ENCODE assay signal across 1 cellular context in the genomic region with DNA sequence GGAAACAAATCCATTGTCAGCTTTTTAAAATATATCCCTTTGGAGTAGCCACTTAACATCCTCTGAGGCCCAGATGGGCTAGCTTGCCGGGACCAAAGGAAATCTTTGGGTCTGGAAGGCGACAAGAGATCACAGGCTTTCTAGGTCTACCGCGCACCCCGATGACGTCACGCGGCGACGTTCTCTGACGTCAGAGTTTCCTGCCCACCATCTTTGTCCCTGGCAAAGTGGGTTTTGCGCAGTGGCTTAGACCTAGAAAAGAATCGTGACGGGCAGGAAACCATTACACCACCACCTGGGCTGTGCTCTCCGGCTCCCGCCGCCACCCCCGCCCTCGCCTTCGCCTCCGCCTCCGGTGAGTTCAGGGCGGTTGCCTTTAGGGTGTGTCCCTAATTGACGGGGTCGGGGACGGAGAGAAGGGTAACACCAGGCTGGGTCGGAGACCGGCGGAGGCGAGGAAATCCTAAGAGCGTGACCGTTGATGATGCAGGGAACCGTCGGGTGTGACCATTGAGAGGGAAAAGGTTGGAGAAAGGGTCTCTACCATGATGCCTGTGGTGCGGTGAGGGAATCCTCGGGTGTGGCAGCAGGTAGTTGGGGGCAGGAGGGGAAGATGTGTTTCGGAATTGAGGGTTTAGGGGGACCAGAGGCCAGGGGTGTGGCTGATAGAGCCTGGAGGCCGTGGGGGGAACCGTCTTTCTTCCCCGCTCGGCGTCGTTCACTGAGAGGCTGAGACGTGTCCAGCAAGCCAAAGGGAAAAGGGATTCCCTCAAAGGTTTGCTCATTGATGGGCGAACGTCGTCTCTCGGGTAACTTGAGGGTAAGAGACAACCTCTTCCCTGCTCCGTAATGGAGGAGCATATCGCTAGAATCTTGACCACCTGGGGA.
A peak's percentile ranks its signal among the peaks of the same experiment; 100 is the strongest.
TF ChIP-seq lines count a peak whose summit lies in the region.

A gene (plus strand): TSS at position 249 of the 888 bp plus-strand sequence. CDS start 6,709 bp downstream, outside the sequence.

TF ChIP-seq in HepG2, 621 proteins besides CTCF, POLR2A, EP300 and RAD21 (continued from another document and continues in another):
- TF ChIP-seq, protein P1, sequence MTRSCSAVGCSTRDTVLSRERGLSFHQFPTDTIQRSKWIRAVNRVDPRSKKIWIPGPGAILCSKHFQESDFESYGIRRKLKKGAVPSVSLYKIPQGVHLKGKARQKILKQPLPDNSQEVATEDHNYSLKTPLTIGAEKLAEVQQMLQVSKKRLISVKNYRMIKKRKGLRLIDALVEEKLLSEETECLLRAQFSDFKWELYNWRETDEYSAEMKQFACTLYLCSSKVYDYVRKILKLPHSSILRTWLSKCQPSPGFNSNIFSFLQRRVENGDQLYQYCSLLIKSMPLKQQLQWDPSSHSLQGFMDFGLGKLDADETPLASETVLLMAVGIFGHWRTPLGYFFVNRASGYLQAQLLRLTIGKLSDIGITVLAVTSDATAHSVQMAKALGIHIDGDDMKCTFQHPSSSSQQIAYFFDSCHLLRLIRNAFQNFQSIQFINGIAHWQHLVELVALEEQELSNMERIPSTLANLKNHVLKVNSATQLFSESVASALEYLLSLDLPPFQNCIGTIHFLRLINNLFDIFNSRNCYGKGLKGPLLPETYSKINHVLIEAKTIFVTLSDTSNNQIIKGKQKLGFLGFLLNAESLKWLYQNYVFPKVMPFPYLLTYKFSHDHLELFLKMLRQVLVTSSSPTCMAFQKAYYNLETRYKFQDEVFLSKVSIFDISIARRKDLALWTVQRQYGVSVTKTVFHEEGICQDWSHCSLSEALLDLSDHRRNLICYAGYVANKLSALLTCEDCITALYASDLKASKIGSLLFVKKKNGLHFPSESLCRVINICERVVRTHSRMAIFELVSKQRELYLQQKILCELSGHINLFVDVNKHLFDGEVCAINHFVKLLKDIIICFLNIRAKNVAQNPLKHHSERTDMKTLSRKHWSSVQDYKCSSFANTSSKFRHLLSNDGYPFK (CRISPR knock-in tag; IDR thresholded peaks at IDR 0.05; ENCODE audit: borderline replicate concordance): peak; percentile 92
- TF ChIP-seq MIXL1 (CRISPR knock-in tag; IDR thresholded peaks at IDR 0.05) (peak; percentile 77), CREB1 (IDR thresholded peaks at IDR 0.05) (peak; percentile 100), CREB1 (CRISPR knock-in tag; IDR thresholded peaks at IDR 0.05) (peak; percentile 100), ZBTB1 (CRISPR knock-in tag; IDR thresholded peaks at IDR 0.05; ENCODE audit: borderline replicate concordance) (no peak), CREM (IDR thresholded peaks at IDR 0.05) (peak; percentile 100), CREM (CRISPR knock-in tag; IDR thresholded peaks at IDR 0.05) (peak; percentile 97), ZNF234 (CRISPR knock-in tag; conservative IDR thresholded peaks at IDR 0.05) (no peak), ZNF451 (CRISPR knock-in tag; IDR thresholded peaks at IDR 0.05) (no peak), PTBP1 (IDR thresholded peaks at IDR 0.05; ENCODE audit: low read depth, low read length, poor library complexity, severe bottlenecking) (no peak), RFX3 (CRISPR knock-in tag; IDR thresholded peaks at IDR 0.05) (no peak), RORA (CRISPR knock-in tag; IDR thresholded peaks at IDR 0.05) (no peak), RBM22 (optimal IDR thresholded peaks at IDR 0.05; ENCODE audit: low read length) (no peak), ZFP36 (IDR thresholded peaks at IDR 0.05; ENCODE audit: borderline replicate concordance, low read depth, low read length, partially characterized antibody) (no peak), GATA4 (IDR thresholded peaks at IDR 0.05; ENCODE audit: borderline replicate concordance, low read depth) (no peak), STAG1 (CRISPR knock-in tag; IDR thresholded peaks at IDR 0.05) (no peak), FOXK2 (IDR thresholded peaks at IDR 0.05) (no peak), ZNF879 (CRISPR knock-in tag; IDR thresholded peaks at IDR 0.05) (no peak), ATF7 (IDR thresholded peaks at IDR 0.05) (peak; percentile 99), ATF7 (CRISPR knock-in tag; IDR thresholded peaks at IDR 0.05) (peak; percentile 90)
- TF ChIP-seq, protein P2, sequence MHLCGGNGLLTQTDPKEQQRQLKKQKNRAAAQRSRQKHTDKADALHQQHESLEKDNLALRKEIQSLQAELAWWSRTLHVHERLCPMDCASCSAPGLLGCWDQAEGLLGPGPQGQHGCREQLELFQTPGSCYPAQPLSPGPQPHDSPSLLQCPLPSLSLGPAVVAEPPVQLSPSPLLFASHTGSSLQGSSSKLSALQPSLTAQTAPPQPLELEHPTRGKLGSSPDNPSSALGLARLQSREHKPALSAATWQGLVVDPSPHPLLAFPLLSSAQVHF (CRISPR knock-in tag; IDR thresholded peaks at IDR 0.05): no peak
- TF ChIP-seq, protein P3, sequence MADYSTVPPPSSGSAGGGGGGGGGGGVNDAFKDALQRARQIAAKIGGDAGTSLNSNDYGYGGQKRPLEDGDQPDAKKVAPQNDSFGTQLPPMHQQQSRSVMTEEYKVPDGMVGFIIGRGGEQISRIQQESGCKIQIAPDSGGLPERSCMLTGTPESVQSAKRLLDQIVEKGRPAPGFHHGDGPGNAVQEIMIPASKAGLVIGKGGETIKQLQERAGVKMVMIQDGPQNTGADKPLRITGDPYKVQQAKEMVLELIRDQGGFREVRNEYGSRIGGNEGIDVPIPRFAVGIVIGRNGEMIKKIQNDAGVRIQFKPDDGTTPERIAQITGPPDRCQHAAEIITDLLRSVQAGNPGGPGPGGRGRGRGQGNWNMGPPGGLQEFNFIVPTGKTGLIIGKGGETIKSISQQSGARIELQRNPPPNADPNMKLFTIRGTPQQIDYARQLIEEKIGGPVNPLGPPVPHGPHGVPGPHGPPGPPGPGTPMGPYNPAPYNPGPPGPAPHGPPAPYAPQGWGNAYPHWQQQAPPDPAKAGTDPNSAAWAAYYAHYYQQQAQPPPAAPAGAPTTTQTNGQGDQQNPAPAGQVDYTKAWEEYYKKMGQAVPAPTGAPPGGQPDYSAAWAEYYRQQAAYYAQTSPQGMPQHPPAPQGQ (CRISPR knock-in tag; IDR thresholded peaks at IDR 0.05; ENCODE audit: borderline replicate concordance): no peak
- TF ChIP-seq, protein P4, sequence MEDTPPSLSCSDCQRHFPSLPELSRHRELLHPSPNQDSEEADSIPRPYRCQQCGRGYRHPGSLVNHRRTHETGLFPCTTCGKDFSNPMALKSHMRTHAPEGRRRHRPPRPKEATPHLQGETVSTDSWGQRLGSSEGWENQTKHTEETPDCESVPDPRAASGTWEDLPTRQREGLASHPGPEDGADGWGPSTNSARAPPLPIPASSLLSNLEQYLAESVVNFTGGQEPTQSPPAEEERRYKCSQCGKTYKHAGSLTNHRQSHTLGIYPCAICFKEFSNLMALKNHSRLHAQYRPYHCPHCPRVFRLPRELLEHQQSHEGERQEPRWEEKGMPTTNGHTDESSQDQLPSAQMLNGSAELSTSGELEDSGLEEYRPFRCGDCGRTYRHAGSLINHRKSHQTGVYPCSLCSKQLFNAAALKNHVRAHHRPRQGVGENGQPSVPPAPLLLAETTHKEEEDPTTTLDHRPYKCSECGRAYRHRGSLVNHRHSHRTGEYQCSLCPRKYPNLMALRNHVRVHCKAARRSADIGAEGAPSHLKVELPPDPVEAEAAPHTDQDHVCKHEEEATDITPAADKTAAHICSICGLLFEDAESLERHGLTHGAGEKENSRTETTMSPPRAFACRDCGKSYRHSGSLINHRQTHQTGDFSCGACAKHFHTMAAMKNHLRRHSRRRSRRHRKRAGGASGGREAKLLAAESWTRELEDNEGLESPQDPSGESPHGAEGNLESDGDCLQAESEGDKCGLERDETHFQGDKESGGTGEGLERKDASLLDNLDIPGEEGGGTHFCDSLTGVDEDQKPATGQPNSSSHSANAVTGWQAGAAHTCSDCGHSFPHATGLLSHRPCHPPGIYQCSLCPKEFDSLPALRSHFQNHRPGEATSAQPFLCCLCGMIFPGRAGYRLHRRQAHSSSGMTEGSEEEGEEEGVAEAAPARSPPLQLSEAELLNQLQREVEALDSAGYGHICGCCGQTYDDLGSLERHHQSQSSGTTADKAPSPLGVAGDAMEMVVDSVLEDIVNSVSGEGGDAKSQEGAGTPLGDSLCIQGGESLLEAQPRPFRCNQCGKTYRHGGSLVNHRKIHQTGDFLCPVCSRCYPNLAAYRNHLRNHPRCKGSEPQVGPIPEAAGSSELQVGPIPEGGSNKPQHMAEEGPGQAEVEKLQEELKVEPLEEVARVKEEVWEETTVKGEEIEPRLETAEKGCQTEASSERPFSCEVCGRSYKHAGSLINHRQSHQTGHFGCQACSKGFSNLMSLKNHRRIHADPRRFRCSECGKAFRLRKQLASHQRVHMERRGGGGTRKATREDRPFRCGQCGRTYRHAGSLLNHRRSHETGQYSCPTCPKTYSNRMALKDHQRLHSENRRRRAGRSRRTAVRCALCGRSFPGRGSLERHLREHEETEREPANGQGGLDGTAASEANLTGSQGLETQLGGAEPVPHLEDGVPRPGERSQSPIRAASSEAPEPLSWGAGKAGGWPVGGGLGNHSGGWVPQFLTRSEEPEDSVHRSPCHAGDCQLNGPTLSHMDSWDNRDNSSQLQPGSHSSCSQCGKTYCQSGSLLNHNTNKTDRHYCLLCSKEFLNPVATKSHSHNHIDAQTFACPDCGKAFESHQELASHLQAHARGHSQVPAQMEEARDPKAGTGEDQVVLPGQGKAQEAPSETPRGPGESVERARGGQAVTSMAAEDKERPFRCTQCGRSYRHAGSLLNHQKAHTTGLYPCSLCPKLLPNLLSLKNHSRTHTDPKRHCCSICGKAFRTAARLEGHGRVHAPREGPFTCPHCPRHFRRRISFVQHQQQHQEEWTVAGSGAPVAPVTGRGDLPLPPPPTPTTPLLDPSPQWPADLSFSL (CRISPR knock-in tag; IDR thresholded peaks at IDR 0.05): no peak
- TF ChIP-seq, protein P5, sequence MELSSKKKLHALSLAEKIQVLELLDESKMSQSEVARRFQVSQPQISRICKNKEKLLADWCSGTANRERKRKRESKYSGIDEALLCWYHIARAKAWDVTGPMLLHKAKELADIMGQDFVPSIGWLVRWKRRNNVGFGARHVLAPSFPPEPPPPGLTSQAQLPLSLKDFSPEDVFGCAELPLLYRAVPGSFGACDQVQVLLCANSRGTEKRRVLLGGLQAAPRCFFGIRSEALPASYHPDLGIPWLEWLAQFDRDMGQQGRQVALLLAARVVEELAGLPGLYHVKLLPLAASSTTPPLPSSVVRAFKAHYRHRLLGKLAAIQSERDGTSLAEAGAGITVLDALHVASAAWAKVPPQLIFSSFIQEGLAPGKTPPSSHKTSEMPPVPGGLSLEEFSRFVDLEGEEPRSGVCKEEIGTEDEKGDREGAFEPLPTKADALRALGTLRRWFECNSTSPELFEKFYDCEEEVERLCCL (CRISPR knock-in tag; IDR thresholded peaks at IDR 0.05; ENCODE audit: borderline replicate concordance): no peak
- TF ChIP-seq, protein P6, sequence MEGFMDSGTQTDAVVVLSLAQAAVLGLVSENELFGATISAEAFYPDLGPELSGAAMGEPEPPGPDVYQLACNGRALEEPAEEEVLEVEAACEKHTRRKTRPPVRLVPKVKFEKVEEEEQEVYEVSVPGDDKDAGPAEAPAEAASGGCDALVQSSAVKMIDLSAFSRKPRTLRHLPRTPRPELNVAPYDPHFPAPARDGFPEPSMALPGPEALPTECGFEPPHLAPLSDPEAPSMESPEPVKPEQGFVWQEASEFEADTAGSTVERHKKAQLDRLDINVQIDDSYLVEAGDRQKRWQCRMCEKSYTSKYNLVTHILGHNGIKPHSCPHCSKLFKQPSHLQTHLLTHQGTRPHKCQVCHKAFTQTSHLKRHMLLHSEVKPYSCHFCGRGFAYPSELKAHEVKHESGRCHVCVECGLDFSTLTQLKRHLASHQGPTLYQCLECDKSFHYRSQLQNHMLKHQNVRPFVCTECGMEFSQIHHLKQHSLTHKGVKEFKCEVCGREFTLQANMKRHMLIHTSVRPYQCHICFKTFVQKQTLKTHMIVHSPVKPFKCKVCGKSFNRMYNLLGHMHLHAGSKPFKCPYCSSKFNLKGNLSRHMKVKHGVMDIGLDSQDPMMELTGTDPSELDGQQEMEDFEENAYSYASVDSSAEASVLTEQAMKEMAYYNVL (CRISPR knock-in tag; IDR thresholded peaks at IDR 0.05; ENCODE audit: borderline replicate concordance): peak; percentile 54; the same call in 1 of the 2 replicates
- TF ChIP-seq, protein P7, sequence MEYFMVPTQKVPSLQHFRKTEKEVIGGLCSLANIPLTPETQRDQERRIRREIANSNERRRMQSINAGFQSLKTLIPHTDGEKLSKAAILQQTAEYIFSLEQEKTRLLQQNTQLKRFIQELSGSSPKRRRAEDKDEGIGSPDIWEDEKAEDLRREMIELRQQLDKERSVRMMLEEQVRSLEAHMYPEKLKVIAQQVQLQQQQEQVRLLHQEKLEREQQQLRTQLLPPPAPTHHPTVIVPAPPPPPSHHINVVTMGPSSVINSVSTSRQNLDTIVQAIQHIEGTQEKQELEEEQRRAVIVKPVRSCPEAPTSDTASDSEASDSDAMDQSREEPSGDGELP (IDR thresholded peaks at IDR 0.05; ENCODE audit: borderline replicate concordance, low read depth): peak; percentile 68; the same call in 1 of the 2 replicates
- TF ChIP-seq, protein P8, sequence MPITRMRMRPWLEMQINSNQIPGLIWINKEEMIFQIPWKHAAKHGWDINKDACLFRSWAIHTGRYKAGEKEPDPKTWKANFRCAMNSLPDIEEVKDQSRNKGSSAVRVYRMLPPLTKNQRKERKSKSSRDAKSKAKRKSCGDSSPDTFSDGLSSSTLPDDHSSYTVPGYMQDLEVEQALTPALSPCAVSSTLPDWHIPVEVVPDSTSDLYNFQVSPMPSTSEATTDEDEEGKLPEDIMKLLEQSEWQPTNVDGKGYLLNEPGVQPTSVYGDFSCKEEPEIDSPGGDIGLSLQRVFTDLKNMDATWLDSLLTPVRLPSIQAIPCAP (CRISPR knock-in tag; IDR thresholded peaks at IDR 0.05; ENCODE audit: low read depth): no peak
- TF ChIP-seq, protein P9, sequence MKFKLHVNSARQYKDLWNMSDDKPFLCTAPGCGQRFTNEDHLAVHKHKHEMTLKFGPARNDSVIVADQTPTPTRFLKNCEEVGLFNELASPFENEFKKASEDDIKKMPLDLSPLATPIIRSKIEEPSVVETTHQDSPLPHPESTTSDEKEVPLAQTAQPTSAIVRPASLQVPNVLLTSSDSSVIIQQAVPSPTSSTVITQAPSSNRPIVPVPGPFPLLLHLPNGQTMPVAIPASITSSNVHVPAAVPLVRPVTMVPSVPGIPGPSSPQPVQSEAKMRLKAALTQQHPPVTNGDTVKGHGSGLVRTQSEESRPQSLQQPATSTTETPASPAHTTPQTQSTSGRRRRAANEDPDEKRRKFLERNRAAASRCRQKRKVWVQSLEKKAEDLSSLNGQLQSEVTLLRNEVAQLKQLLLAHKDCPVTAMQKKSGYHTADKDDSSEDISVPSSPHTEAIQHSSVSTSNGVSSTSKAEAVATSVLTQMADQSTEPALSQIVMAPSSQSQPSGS (CRISPR knock-in tag; IDR thresholded peaks at IDR 0.05): peak; percentile 96
- TF ChIP-seq, protein P10, sequence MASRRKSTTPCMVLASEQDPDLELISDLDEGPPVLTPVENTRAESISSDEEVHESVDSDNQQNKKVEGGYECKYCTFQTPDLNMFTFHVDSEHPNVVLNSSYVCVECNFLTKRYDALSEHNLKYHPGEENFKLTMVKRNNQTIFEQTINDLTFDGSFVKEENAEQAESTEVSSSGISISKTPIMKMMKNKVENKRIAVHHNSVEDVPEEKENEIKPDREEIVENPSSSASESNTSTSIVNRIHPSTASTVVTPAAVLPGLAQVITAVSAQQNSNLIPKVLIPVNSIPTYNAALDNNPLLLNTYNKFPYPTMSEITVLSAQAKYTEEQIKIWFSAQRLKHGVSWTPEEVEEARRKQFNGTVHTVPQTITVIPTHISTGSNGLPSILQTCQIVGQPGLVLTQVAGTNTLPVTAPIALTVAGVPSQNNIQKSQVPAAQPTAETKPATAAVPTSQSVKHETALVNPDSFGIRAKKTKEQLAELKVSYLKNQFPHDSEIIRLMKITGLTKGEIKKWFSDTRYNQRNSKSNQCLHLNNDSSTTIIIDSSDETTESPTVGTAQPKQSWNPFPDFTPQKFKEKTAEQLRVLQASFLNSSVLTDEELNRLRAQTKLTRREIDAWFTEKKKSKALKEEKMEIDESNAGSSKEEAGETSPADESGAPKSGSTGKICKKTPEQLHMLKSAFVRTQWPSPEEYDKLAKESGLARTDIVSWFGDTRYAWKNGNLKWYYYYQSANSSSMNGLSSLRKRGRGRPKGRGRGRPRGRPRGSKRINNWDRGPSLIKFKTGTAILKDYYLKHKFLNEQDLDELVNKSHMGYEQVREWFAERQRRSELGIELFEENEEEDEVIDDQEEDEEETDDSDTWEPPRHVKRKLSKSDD (CRISPR knock-in tag; IDR thresholded peaks at IDR 0.05; ENCODE audit: low read depth): peak; percentile 100
